Comparison of ENCODE assay signal across 19 cellular contexts in the genomic region with DNA sequence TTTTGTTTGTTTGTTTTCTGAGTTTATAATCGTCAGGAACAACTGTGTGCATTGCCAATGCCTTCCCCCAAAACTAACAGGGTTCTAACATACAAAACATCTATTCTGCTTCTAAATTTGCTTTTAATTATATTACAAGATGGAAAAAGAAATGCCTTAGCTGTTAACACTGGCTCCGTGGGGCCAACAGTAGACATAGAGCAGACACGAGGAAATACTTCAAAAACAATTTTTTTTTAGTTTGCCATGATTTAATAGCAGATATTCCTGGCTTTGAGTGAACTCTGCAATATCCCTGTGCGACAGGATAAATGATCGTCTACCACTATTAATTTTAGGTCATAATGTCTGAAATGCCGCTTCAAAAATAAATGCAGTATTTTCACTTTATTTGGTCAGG.
DNase-seq lines count a peak whose midpoint lies in the region; TF ChIP-seq lines count a peak whose summit lies in the region.
"Had no signal": no experiment of that assay in that cellular context is flagged by ENCODE, and none has a peak within 500 bp of the region (broad histone marks: within the 10 kb centered on the region; RNA-seq: fewer than 3 reads in every experiment).

No MANE protein-coding gene starts in this region.

- H2AFZ ChIP-seq in ACC112 (ENCODE audit: low read length, unreplicated experiment) (peak overlapping the region; percentile 33), smooth muscle cell (ENCODE audit: low read depth) (no peak overlapping the region)
- H2AFZ ChIP-seq: GM23248 had no signal

- H3K27me3 ChIP-seq in ACC112 (ENCODE audit: insufficient read depth, low read length) (no peaks in the 10 kb centered on the region), muscle layer of colon (ENCODE audit: control insufficient read depth in 1 of 2, insufficient read depth in 2 of 2, low read length in 2 of 2) (no peaks in the 10 kb centered on the region), uterus (no peaks in the 10 kb centered on the region), smooth muscle cell (ENCODE audit: low read depth) (no peaks in the 10 kb centered on the region)
- H3K27me3 ChIP-seq: BE2C had no signal

- H3K4me3 ChIP-seq in ACC112 (ENCODE audit: low read depth, low read length) (no peak overlapping the region), muscle layer of colon (ENCODE audit: low read depth in 1 of 2, low read length in 2 of 2) (no peak overlapping the region), uterus (no peak overlapping the region), smooth muscle cell (no peak overlapping the region)
- H3K4me3 ChIP-seq: GM23248, HAP-1 had no signal

- H3K4me2 ChIP-seq in smooth muscle cell, result no peak overlapping the region

- H3K36me3 ChIP-seq in ACC112 (ENCODE audit: insufficient read depth, low read length) (no peaks in the 10 kb centered on the region), muscle layer of colon (ENCODE audit: insufficient read depth, low read length) (no peaks in the 10 kb centered on the region), uterus (no peaks in the 10 kb centered on the region), smooth muscle cell (ENCODE audit: low read depth) (no peaks in the 10 kb centered on the region)
- H3K36me3 ChIP-seq: BE2C, HAP-1 had no signal

- H3K9me3 ChIP-seq in muscle layer of colon (ENCODE audit: low read length), result no peaks in the 10 kb centered on the region
- no peaks in the 10 kb centered on the region for H3K9me3 ChIP-seq in uterus
- no peaks in the 10 kb centered on the region for H3K9me3 ChIP-seq in smooth muscle cell (replicated peaks; ENCODE audit: low read depth)
- H3K9me3 ChIP-seq: BE2C, HAP-1 had no signal

- H3K9ac ChIP-seq in muscle layer of colon (ENCODE audit: low read length), result peak overlapping the region; percentile 1
- H3K9ac ChIP-seq in smooth muscle cell (ENCODE audit: low read depth), result no peak overlapping the region
- H3K9ac ChIP-seq: GM23248 had no signal

- CTCF ChIA-PET in GM10248 (lab: Yijun Ruan, JAX), result interaction anchor here (1.0 to 3.9 kb wide), 2 partner anchors 9 to 14 kb away, joined by 3 to 14 read pairs; no protein-coding TSS in a partner anchor

- no peak for TF ChIP-seq POLR2A in uterus (IDR thresholded peaks at IDR 0.05)

- no peaks in the 10 kb centered on the region for H4K20me1 ChIP-seq in smooth muscle cell (ENCODE audit: low read depth)

- DNase-seq in uterus, result no peak
- DNase-seq in smooth muscle cell (lab: John Stamatoyannopoulos, UW; ENCODE audit: unreplicated experiment), result no peak
- DNase-seq in NCI-H187 treated with DMSO at 0.1 percent for 48 hours (lab: John Stamatoyannopoulos, UW), result no peak
- DNase-seq in GM10248 (ENCODE audit: extremely low spot score), result no peak
- DNase-seq: 8988T; ACHN; BE2C; C1 segment of cervical spinal cord; CD8-positive, alpha-beta memory T cell; COR-L47; DMS 273 treated with DMSO at 0.1 percent for 48 hours; DMS53; DND-41; EL; GM23248 had no signal

- 72% methylated on average over 6 of the region's 6 CpGs for WGBS in smooth muscle cell (ENCODE audit: low lambda C conversion rate)

- H3K4me1 ChIP-seq in ACC112 (ENCODE audit: control insufficient read depth, insufficient read depth, low read length, unreplicated experiment) (no peaks in the 10 kb centered on the region), muscle layer of colon (ENCODE audit: insufficient read depth, low read length) (peaks cover 55% of the 10 kb centered on the region), uterus (peaks cover 0 to 4% of the 10 kb centered on the region in 2 donors), smooth muscle cell (ENCODE audit: low read depth) (no peaks in the 10 kb centered on the region)
- H3K4me1 ChIP-seq: BE2C, HAP-1 had no signal

- H3K79me2 ChIP-seq in ACC112 (ENCODE audit: control insufficient read depth, insufficient read depth, low read length, unreplicated experiment) (no peaks in the 10 kb centered on the region), smooth muscle cell (ENCODE audit: low read depth) (no peaks in the 10 kb centered on the region)

- H3K27ac ChIP-seq in ACC112 (ENCODE audit: low read depth, low read length) (no peak overlapping the region), VCaP (peak overlapping the region; percentile 99), muscle layer of colon (ENCODE audit: low read depth, low read length) (peak overlapping the region; percentile 35), uterus (peak overlapping the region; percentile 54 to 62), smooth muscle cell (ENCODE audit: low read depth) (no peak overlapping the region)
- H3K27ac ChIP-seq: GM23248 had no signal

- intact Hi-C loops in uterus (cut with DNase I; ENCODE audit: low total_unique reads), result no loop called here

- H3F3A ChIP-seq in smooth muscle cell (ENCODE audit: low read depth), result no peaks in the 10 kb centered on the region

- TF ChIP-seq CTCF in VCaP (conservative IDR thresholded peaks at IDR 0.05) (no peak), uterus (IDR thresholded peaks at IDR 0.05) (no peak), smooth muscle cell (IDR thresholded peaks at IDR 0.05; ENCODE audit: borderline replicate concordance, insufficient read depth, poor library complexity, severe bottlenecking) (no peak), GM10248 (IDR thresholded peaks at IDR 0.05; ENCODE audit: control extremely low read depth, extremely low read depth, low read depth, missing control alignments) (no peak)

- POLR2A ChIA-PET in GM10248 (lab: Yijun Ruan, JAX), result no interaction called here

Comparison
In these comparisons a context has a peak if more than half of its experiments do, and no peak if none do; other contexts are left out.
1. H3K27ac ChIP-seq: peak in VCaP (single experiment), muscle layer of colon (single experiment) and uterus (2 of 2); none in ACC112 (single experiment) and smooth muscle cell (single experiment).